36 cellular contexts compared by ENCODE assay signal in the genomic region with DNA sequence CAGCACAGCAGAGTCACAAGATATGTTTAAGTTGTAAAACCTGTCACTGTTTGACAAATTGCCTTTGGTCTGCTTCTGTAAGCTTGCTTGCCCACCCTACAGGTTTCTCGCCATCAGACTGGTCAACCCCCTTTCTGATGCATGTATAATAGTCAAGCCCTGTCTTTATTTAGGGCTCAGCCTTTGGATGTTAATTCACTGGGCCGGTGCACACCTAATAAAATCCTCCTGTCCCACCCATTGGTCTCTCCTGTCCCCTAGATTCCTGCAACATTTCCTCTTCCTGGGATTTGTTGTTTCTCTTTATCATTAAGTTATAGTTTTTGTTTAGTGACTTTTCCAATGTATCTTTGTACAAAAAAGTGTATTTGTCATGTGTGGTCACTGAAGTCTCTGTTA. TPM values are rescaled to one million over a fixed set of nuclear protein-coding genes. Genes with fewer than 3 reads are reported as not detected.
"Had no signal": no experiment of that assay in that cellular context is flagged by ENCODE, and none has a peak within 500 bp of the region (broad histone marks: within the 10 kb centered on the region; RNA-seq: fewer than 3 reads in every experiment).

No MANE protein-coding gene starts in this region.

- H3K27ac Mint-ChIP-seq: activated B cell treated with CpG ODN at 0.5 μM for 24 hours; activated CD4-positive, alpha-beta memory T cell treated with anti-CD3 and anti-CD28 coated beads for 36 hours; activated CD4-positive, alpha-beta T cell treated with anti-CD3 and anti-CD28 coated beads, Interleukin-2, amount 10 ng/mL, durations not matched to agents 24 days and 14 days; activated CD8-positive, alpha-beta T cell treated with anti-CD3 and anti-CD28 coated beads for 36 hours; activated naive CD4-positive, alpha-beta T cell treated with anti-CD3 and anti-CD28 coated beads for 36 hours; activated naive CD8-positive, alpha-beta T cell treated with anti-CD3 and anti-CD28 coated beads, Interleukin-2, amount 10 ng/mL, durations not matched to agents 7 days and 5 days; activated naive CD8-positive, alpha-beta T cell treated with anti-CD3 and anti-CD28 coated beads, Interleukin-2, amount 50 U/mL, for 24 hours; activated T-cell treated with anti-CD3 and anti-CD28 coated beads, Interleukin-2, amount 50 U/mL, for 72 hours; activated T-helper 1 cell treated with anti-CD3 and anti-CD28 coated beads, Interleukin-12 subunit alpha, Interleukin-12 subunit beta, Interleukin-2, Interleukin-4 antibody, amounts not matched to agents 30 ng/mL and 10 ng/mL and 1 ng/mL, durations not matched to agents 14 hours and 24 hours and 36 hours; activated T-helper 17 cell treated with anti-CD3 and anti-CD28 coated beads, Interleukin-2, amount 50 U/mL, for 72 hours; brain; T-helper 1 cell treated with Interleukin-12 subunit alpha and Interleukin-12 subunit beta and Interleukin-4 antibody, amounts not matched to agents 30 μg/mL and 1 μg/mL, for 36 hours; T-helper 2 cell treated with Interferon-gamma antibody and Interleukin-4, amounts not matched to agents 5 μg/mL and 100 μg/mL, for 36 hours had no signal

- H3K4me3 ChIP-seq: ascending aorta, cardiac muscle cell had no signal

- H3K4me3 Mint-ChIP-seq: activated B cell treated with CpG ODN at 0.5 μM for 24 hours; activated CD4-positive, alpha-beta memory T cell treated with anti-CD3 and anti-CD28 coated beads for 36 hours; activated CD4-positive, alpha-beta T cell treated with anti-CD3 and anti-CD28 coated beads, Interleukin-2, amount 10 ng/mL, durations not matched to agents 24 days and 14 days; activated CD8-positive, alpha-beta T cell treated with anti-CD3 and anti-CD28 coated beads for 36 hours; activated naive CD4-positive, alpha-beta T cell treated with anti-CD3 and anti-CD28 coated beads for 36 hours; activated naive CD8-positive, alpha-beta T cell treated with anti-CD3 and anti-CD28 coated beads, Interleukin-2, amount 10 ng/mL, durations not matched to agents 7 days and 5 days; activated naive CD8-positive, alpha-beta T cell treated with anti-CD3 and anti-CD28 coated beads, Interleukin-2, amount 50 U/mL, for 24 hours; activated T-cell treated with anti-CD3 and anti-CD28 coated beads, Interleukin-2, amount 50 U/mL, for 4 hours; activated T-cell treated with anti-CD3 and anti-CD28 coated beads, Interleukin-2, amount 50 U/mL, for 72 hours; activated T-helper 1 cell treated with anti-CD3 and anti-CD28 coated beads, Interleukin-12 subunit alpha, Interleukin-12 subunit beta, Interleukin-2, Interleukin-4 antibody, amounts not matched to agents 30 ng/mL and 10 ng/mL and 1 ng/mL, durations not matched to agents 14 hours and 24 hours and 36 hours; activated T-helper 17 cell treated with anti-CD3 and anti-CD28 coated beads, Interleukin-2, amount 50 U/mL, for 72 hours; brain; central memory CD8-positive, alpha-beta T cell; T-helper 1 cell treated with Interleukin-12 subunit alpha and Interleukin-12 subunit beta and Interleukin-4 antibody, amounts not matched to agents 30 μg/mL and 1 μg/mL, for 36 hours; T-helper 2 cell treated with Interferon-gamma antibody and Interleukin-4, amounts not matched to agents 5 μg/mL and 100 μg/mL, for 36 hours had no signal

- H3K27me3 ChIP-seq: ascending aorta, cardiac muscle cell had no signal

- ATAC-seq: activated CD8-positive, alpha-beta T cell treated with anti-CD3 and anti-CD28 coated beads for 36 hours; activated naive CD4-positive, alpha-beta T cell treated with anti-CD3 and anti-CD28 coated beads, Interleukin-2, amount 50 U/mL, for 72 hours; activated naive CD8-positive, alpha-beta T cell treated with anti-CD3 and anti-CD28 coated beads, Interleukin-2, amount 50 U/mL, for 24 hours; activated T-cell treated with anti-CD3 and anti-CD28 coated beads, Interleukin-2, amount 50 U/mL, for 4 hours; activated T-cell treated with anti-CD3 and anti-CD28 coated beads, Interleukin-2, amount 50 U/mL, for 72 hours; activated T-helper 17 cell treated with anti-CD3 and anti-CD28 coated beads, Interleukin-2, amount 50 U/mL, for 72 hours had no signal

- H3K27me3 Mint-ChIP-seq: activated B cell treated with CpG ODN at 0.5 μM for 24 hours; activated CD4-positive, alpha-beta memory T cell treated with anti-CD3 and anti-CD28 coated beads for 36 hours; activated CD4-positive, alpha-beta T cell treated with anti-CD3 and anti-CD28 coated beads, Interleukin-2, amount 10 ng/mL, durations not matched to agents 24 days and 14 days; activated CD8-positive, alpha-beta T cell treated with anti-CD3 and anti-CD28 coated beads for 36 hours; activated naive CD8-positive, alpha-beta T cell treated with anti-CD3 and anti-CD28 coated beads, Interleukin-2, amount 10 ng/mL, durations not matched to agents 7 days and 5 days; activated naive CD8-positive, alpha-beta T cell treated with anti-CD3 and anti-CD28 coated beads, Interleukin-2, amount 50 U/mL, for 24 hours; activated T-helper 17 cell treated with anti-CD3 and anti-CD28 coated beads, Interleukin-2, amount 50 U/mL, for 72 hours; central memory CD8-positive, alpha-beta T cell had no signal

- H3K36me3 ChIP-seq: ascending aorta, cardiac muscle cell had no signal

- H3K9me3 ChIP-seq: ascending aorta had no signal

- DNase-seq: activated B cell treated with CpG ODN at 0.5 μM for 24 hours; activated CD4-positive, alpha-beta memory T cell treated with anti-CD3 and anti-CD28 coated beads for 36 hours; activated CD4-positive, alpha-beta T cell treated with anti-CD3 and anti-CD28 coated beads for 4 hours; activated CD4-positive, alpha-beta T cell treated with anti-CD3 and anti-CD28 coated beads, Interleukin-2, amount 10 ng/mL, durations not matched to agents 24 days and 14 days; activated CD4-positive, alpha-beta T cell treated with anti-CD3 and anti-CD28 coated beads, Interleukin-2, amount 50 U/mL, for 1 hour; activated CD4-positive, alpha-beta T cell treated with anti-CD3 and anti-CD28 coated beads, Interleukin-2, amount 50 U/mL, for 4 hours; activated CD4-positive, CD25-positive, alpha-beta regulatory T cell treated with anti-CD3 and anti-CD28 coated beads, Interleukin-2, amount 50 U/mL, for 72 hours; activated CD8-positive, alpha-beta memory T cell treated with anti-CD3 and anti-CD28 coated beads, Interleukin-2, amount 50 U/mL, for 4 hours; activated CD8-positive, alpha-beta T cell treated with anti-CD3 and anti-CD28 coated beads for 36 hours; activated effector memory CD4-positive, alpha-beta T cell treated with anti-CD3 and anti-CD28 coated beads, Interleukin-2, amount 50 U/mL, for 16 hours; activated gamma-delta T cell treated with Interleukin-2 at 50 U/mL for 16 hours; activated naive CD4-positive, alpha-beta T cell; activated naive CD4-positive, alpha-beta T cell treated with anti-CD3 and anti-CD28 coated beads for 36 hours; activated naive CD4-positive, alpha-beta T cell treated with anti-CD3 and anti-CD28 coated beads, Interleukin-2, amount 50 U/mL, for 16 hours; activated naive CD8-positive, alpha-beta T cell treated with anti-CD3 and anti-CD28 coated beads, Interleukin-2, amount 10 ng/mL, durations not matched to agents 7 days and 5 days; activated naive CD8-positive, alpha-beta T cell treated with anti-CD3 and anti-CD28 coated beads, Interleukin-2, amount 50 U/mL, for 24 hours; activated T-cell treated with anti-CD3 and anti-CD28 coated beads for 4 hours; activated T-cell treated with anti-CD3 and anti-CD28 coated beads, Interleukin-2, amount 50 U/mL, for 1 hour; activated T-cell treated with anti-CD3 and anti-CD28 coated beads, Interleukin-2, amount 50 U/mL, for 4 hours; activated T-cell treated with anti-CD3 and anti-CD28 coated beads, Interleukin-2, amount 50 U/mL, for 72 hours; amygdala; anterior cingulate cortex; caudate nucleus; cerebellar nuclear complex; T-helper 2 cell; T-helper 9 cell had no signal

- H3K4me1 Mint-ChIP-seq: activated B cell treated with CpG ODN at 0.5 μM for 24 hours; activated CD4-positive, alpha-beta T cell treated with anti-CD3 and anti-CD28 coated beads, Interleukin-2, amount 10 ng/mL, durations not matched to agents 24 days and 14 days; activated naive CD8-positive, alpha-beta T cell treated with anti-CD3 and anti-CD28 coated beads, Interleukin-2, amount 10 ng/mL, durations not matched to agents 7 days and 5 days; activated naive CD8-positive, alpha-beta T cell treated with anti-CD3 and anti-CD28 coated beads, Interleukin-2, amount 50 U/mL, for 24 hours; activated T-helper 17 cell treated with anti-CD3 and anti-CD28 coated beads, Interleukin-2, amount 50 U/mL, for 72 hours; brain; central memory CD8-positive, alpha-beta T cell had no signal

- H3K9me3 Mint-ChIP-seq: activated B cell treated with CpG ODN at 0.5 μM for 24 hours; activated CD4-positive, alpha-beta T cell treated with anti-CD3 and anti-CD28 coated beads, Interleukin-2, amount 10 ng/mL, durations not matched to agents 24 days and 14 days; activated CD8-positive, alpha-beta T cell treated with anti-CD3 and anti-CD28 coated beads for 36 hours; activated naive CD8-positive, alpha-beta T cell treated with anti-CD3 and anti-CD28 coated beads, Interleukin-2, amount 10 ng/mL, durations not matched to agents 7 days and 5 days; activated naive CD8-positive, alpha-beta T cell treated with anti-CD3 and anti-CD28 coated beads, Interleukin-2, amount 50 U/mL, for 24 hours; activated T-cell treated with anti-CD3 and anti-CD28 coated beads, Interleukin-2, amount 50 U/mL, for 4 hours; activated T-helper 1 cell treated with anti-CD3 and anti-CD28 coated beads, Interleukin-12 subunit alpha, Interleukin-12 subunit beta, Interleukin-2, Interleukin-4 antibody, amounts not matched to agents 30 ng/mL and 10 ng/mL and 1 ng/mL, durations not matched to agents 14 hours and 24 hours and 36 hours; activated T-helper 17 cell treated with anti-CD3 and anti-CD28 coated beads, Interleukin-2, amount 50 U/mL, for 72 hours; central memory CD8-positive, alpha-beta T cell; T-helper 1 cell treated with Interleukin-12 subunit alpha and Interleukin-12 subunit beta and Interleukin-4 antibody, amounts not matched to agents 30 μg/mL and 1 μg/mL, for 36 hours; T-helper 2 cell treated with Interferon-gamma antibody and Interleukin-4, amounts not matched to agents 5 μg/mL and 100 μg/mL, for 36 hours had no signal

- H3K27ac ChIP-seq: ascending aorta, cardiac muscle cell, VCaP had no signal

- H3K4me1 ChIP-seq: ascending aorta had no signal

- H3K36me3 Mint-ChIP-seq: activated CD4-positive, alpha-beta memory T cell treated with anti-CD3 and anti-CD28 coated beads for 36 hours; activated naive CD4-positive, alpha-beta T cell treated with anti-CD3 and anti-CD28 coated beads, Interleukin-2, amount 50 U/mL, for 72 hours; activated naive CD8-positive, alpha-beta T cell treated with anti-CD3 and anti-CD28 coated beads, Interleukin-2, amount 10 ng/mL, durations not matched to agents 7 days and 5 days; brain had no signal

RNA-seq across cellular contexts. Expression of gene GLUD2, which starts 38.2 kb away (rescaled TPM):
- total RNA-seq: activated B cell treated with CpG ODN at 0.5 μM for 24 hours had no signal
